In the genomic region with DNA sequence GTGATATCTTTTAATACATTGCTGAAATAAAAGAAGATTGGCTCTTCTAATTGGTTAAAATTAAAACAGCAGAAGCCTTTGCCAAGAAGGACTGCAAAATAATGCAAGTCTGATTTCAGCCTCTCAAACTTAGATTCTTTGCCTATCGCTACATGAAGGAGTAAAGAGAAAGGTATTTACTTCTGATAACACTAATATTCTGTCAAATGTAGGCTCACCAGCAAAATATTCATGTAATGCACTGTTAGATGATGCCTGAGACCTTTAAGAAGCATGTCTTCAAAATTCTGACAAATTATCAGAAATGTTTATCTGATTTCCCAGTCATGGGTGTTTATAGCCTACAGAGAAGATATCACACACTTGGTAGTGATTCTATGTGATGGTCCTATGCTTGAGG, we compare ENCODE assay signal across 20 cellular contexts.
DNase-seq lines count a peak whose midpoint lies in the region; TF ChIP-seq lines count a peak whose summit lies in the region.
"Had no signal": no experiment of that assay in that cellular context is flagged by ENCODE, and none has a peak within 500 bp of the region (broad histone marks: within the 10 kb centered on the region; RNA-seq: fewer than 3 reads in every experiment).

No MANE protein-coding gene starts in this region.

- H2BK5ac ChIP-seq in trophoblast cell (ENCODE audit: low read depth, low read length, poor library complexity), result no peak overlapping the region

- H3K9me2 ChIP-seq in GM23248 (ENCODE audit: insufficient read depth), result no peaks in the 10 kb centered on the region

- H3K36me3 Mint-ChIP-seq in activated naive CD4-positive, alpha-beta T cell treated with anti-CD3 and anti-CD28 coated beads, Interleukin-2, amount 10 ng/mL, durations not matched to agents 7 days and 5 days, result no peaks in the 10 kb centered on the region
- H3K36me3 Mint-ChIP-seq: CD8-positive, alpha-beta T cell had no signal

- no peaks in the 10 kb centered on the region for H4K20me1 ChIP-seq in GM23248 (ENCODE audit: insufficient read depth)
- H4K20me1 ChIP-seq: BLaER1 treated with 17β-estradiol and CSF1 and Interleukin-3, amounts not matched to agents 10 nM and 100 nM had no signal

- H2AFZ ChIP-seq in GM23248, result no peak overlapping the region
- no peak overlapping the region for H2AFZ ChIP-seq in trophoblast cell (ENCODE audit: insufficient read depth, low read length, poor library complexity)
- H2AFZ ChIP-seq: PC-9 had no signal

- H3K27me3 Mint-ChIP-seq in activated naive CD4-positive, alpha-beta T cell treated with anti-CD3 and anti-CD28 coated beads, Interleukin-2, amount 10 ng/mL, durations not matched to agents 7 days and 5 days, result no peaks in the 10 kb centered on the region

- no peak overlapping the region for H2BK12ac ChIP-seq in trophoblast cell (ENCODE audit: low read length)

- in situ Hi-C loops in GM23248 (cut with MboI), result no loop called here

- WGBS in GM23248 (ENCODE audit: low coverage in 1 of 2, low lambda C conversion rate in 2 of 2, missing lambda C conversion rate in 2 of 2), 2 experiments, result 56 to 58% methylated on average over 1 of the region's 1 CpG
- no CpG with 5 or more reads among the region's 1 CpG for WGBS in trophoblast cell (ENCODE audit: extremely low coverage, insufficient coverage, insufficient read length)

- H3K9me3 ChIP-seq in GM23248 (ENCODE audit: low read depth) (no peaks in the 10 kb centered on the region), trophoblast cell (ENCODE audit: insufficient read depth, low read depth, low read length) (no peaks in the 10 kb centered on the region), uterus (no peaks in the 10 kb centered on the region)
- H3K9me3 ChIP-seq: BLaER1 treated with 17β-estradiol and CSF1 and Interleukin-3, amounts not matched to agents 10 nM and 100 nM had no signal

- no peak for TF ChIP-seq POLR2A in uterus (IDR thresholded peaks at IDR 0.05)

- no peaks in the 10 kb centered on the region for H3K4me1 Mint-ChIP-seq in activated naive CD4-positive, alpha-beta T cell treated with anti-CD3 and anti-CD28 coated beads, Interleukin-2, amount 10 ng/mL, durations not matched to agents 7 days and 5 days

- H3K4ac ChIP-seq in trophoblast cell (ENCODE audit: low read depth, low read length), result no peak overlapping the region

- H3K79me1 ChIP-seq in trophoblast cell (ENCODE audit: low read length), result no peaks in the 10 kb centered on the region

- DNase-seq in GM23248 (peak; percentile 5), amniotic epithelial cell (ENCODE audit: low read depth) (peak; percentile 54), fibroblast of the aortic adventitia (ENCODE audit: low read depth) (peak; percentile 76), trophoblast cell (peak; percentile 30 to 89), amygdala (lab: John Stamatoyannopoulos, UW) (no peak), islet precursor cell (no peak), uterus (no peak)
- DNase-seq in activated naive CD4-positive, alpha-beta T cell treated with anti-CD3 and anti-CD28 coated beads, Interleukin-2, amount 10 ng/mL, durations not matched to agents 7 days and 5 days, result no peak
- DNase-seq: Calu3; CD8-positive, alpha-beta T cell; GF-D8; KBM-7; NCI-H1694 treated with DMSO at 0.1 percent for 48 hours; NCI-H2107; NCI-H345; NCI-H524 treated with DMSO at 0.1 percent for 48 hours; PC-9; SIG-M5 had no signal

- no peak overlapping the region for H3K27ac ChIP-seq in GM23248
- no peak overlapping the region for H3K27ac ChIP-seq in trophoblast cell (ENCODE audit: low read depth, low read length)
- H3K27ac ChIP-seq in uterus, result no peak overlapping the region
- H3K27ac ChIP-seq: BLaER1 treated with 17β-estradiol and CSF1 and Interleukin-3, amounts not matched to agents 10 nM and 100 nM; PC-9; RWPE1 had no signal

- peaks cover 9% of the 10 kb centered on the region for H3K4me1 ChIP-seq in GM23248 (ENCODE audit: insufficient read depth)
- H3K4me1 ChIP-seq in trophoblast cell (ENCODE audit: control insufficient read depth in 1 of 2, insufficient read depth in 2 of 2, low read length in 2 of 2), result no peaks in the 10 kb centered on the region
- no peaks in the 10 kb centered on the region for H3K4me1 ChIP-seq in uterus
- H3K4me1 ChIP-seq: BLaER1 treated with 17β-estradiol and CSF1 and Interleukin-3, amounts not matched to agents 10 nM and 100 nM had no signal

- no peak overlapping the region for H3K23ac ChIP-seq in trophoblast cell (ENCODE audit: low read length)

- H2AK5ac ChIP-seq in trophoblast cell (ENCODE audit: low read length), result no peak overlapping the region

- 0 out of 2 replicates have a peak, but pooled peaks cover 8% of the 10 kb centered on the region for H3F3A ChIP-seq in GM23248 (ENCODE audit: insufficient read depth)

- H3K27ac Mint-ChIP-seq in activated naive CD4-positive, alpha-beta T cell treated with anti-CD3 and anti-CD28 coated beads, Interleukin-2, amount 10 ng/mL, durations not matched to agents 7 days and 5 days, result no peak overlapping the region
- H3K27ac Mint-ChIP-seq: CD8-positive, alpha-beta T cell had no signal

- no peaks in the 10 kb centered on the region for H3K36me3 ChIP-seq in GM23248 (ENCODE audit: low read depth)
- no peaks in the 10 kb centered on the region for H3K36me3 ChIP-seq in trophoblast cell (ENCODE audit: control insufficient read depth in 1 of 2, insufficient read depth in 2 of 2, low read length in 2 of 2)
- no peaks in the 10 kb centered on the region for H3K36me3 ChIP-seq in uterus
- H3K36me3 ChIP-seq: BLaER1 treated with 17β-estradiol and CSF1 and Interleukin-3, amounts not matched to agents 10 nM and 100 nM had no signal

- intact Hi-C loops in uterus (cut with DNase I; ENCODE audit: low total_unique reads), result no loop called here

- TF ChIP-seq CTCF in fibroblast of the aortic adventitia (IDR thresholded peaks at IDR 0.05; ENCODE audit: insufficient read depth, low read length), result no peak
- no peak for TF ChIP-seq CTCF in uterus (IDR thresholded peaks at IDR 0.05)

- CTCF ChIA-PET in activated naive CD4-positive, alpha-beta T cell treated with anti-CD3 and anti-CD28 coated beads, Interleukin-2, amount 10 ng/mL, durations not matched to agents 7 days and 5 days (lab: Charles Lee), result no interaction called here

- H4K8ac ChIP-seq in trophoblast cell (ENCODE audit: low read depth, low read length), result no peak overlapping the region

- H4K12ac ChIP-seq in trophoblast cell (ENCODE audit: low read depth, low read length), result no peak overlapping the region

- no peaks in the 10 kb centered on the region for H3K9me3 Mint-ChIP-seq in activated naive CD4-positive, alpha-beta T cell treated with anti-CD3 and anti-CD28 coated beads, Interleukin-2, amount 10 ng/mL, durations not matched to agents 7 days and 5 days
- H3K9me3 Mint-ChIP-seq: CD8-positive, alpha-beta T cell had no signal

- no peak overlapping the region for H3K14ac ChIP-seq in trophoblast cell (ENCODE audit: low read length)

- H3K79me2 ChIP-seq in GM23248 (ENCODE audit: insufficient read depth) (no peaks in the 10 kb centered on the region), trophoblast cell (ENCODE audit: control insufficient read depth, insufficient read depth, low read length, poor library complexity) (no peaks in the 10 kb centered on the region)

- no peaks in the 10 kb centered on the region for H3K27me3 ChIP-seq in GM23248 (replicated peaks; ENCODE audit: insufficient read depth)
- H3K27me3 ChIP-seq in trophoblast cell (ENCODE audit: insufficient read depth, low read length), result no peaks in the 10 kb centered on the region
- H3K27me3 ChIP-seq in uterus, result no peaks in the 10 kb centered on the region
- H3K27me3 ChIP-seq: BLaER1 treated with 17β-estradiol and CSF1 and Interleukin-3, amounts not matched to agents 10 nM and 100 nM had no signal

- no peak overlapping the region for H2BK120ac ChIP-seq in trophoblast cell (ENCODE audit: insufficient read depth, low read length, poor library complexity)

- no peak overlapping the region for H3K18ac ChIP-seq in trophoblast cell (ENCODE audit: low read length)

- no peak overlapping the region for H3K9ac ChIP-seq in GM23248
- H3K9ac ChIP-seq in trophoblast cell (ENCODE audit: low read length), result no peak overlapping the region
- H3K9ac ChIP-seq: BLaER1 treated with 17β-estradiol and CSF1 and Interleukin-3, amounts not matched to agents 10 nM and 100 nM had no signal

- no peak overlapping the region for H3K4me3 Mint-ChIP-seq in activated naive CD4-positive, alpha-beta T cell treated with anti-CD3 and anti-CD28 coated beads, Interleukin-2, amount 10 ng/mL, durations not matched to agents 7 days and 5 days
- H3K4me3 Mint-ChIP-seq: CD8-positive, alpha-beta T cell had no signal

- no peak overlapping the region for H4K91ac ChIP-seq in trophoblast cell (ENCODE audit: low read depth, low read length)

- H3K4me2 ChIP-seq in GM23248 (ENCODE audit: unreplicated experiment), result peak overlapping the region; percentile 41
- H3K4me2 ChIP-seq in trophoblast cell (ENCODE audit: low read length), result no peak overlapping the region
- H3K4me2 ChIP-seq: BLaER1 treated with 17β-estradiol and CSF1 and Interleukin-3, amounts not matched to agents 10 nM and 100 nM; PC-9 had no signal

- no peak overlapping the region for H3K4me3 ChIP-seq in GM23248
- no peak overlapping the region for H3K4me3 ChIP-seq in fibroblast of the aortic adventitia (ENCODE audit: low read depth, low read length)
- H3K4me3 ChIP-seq in trophoblast cell (ENCODE audit: low read depth, low read length), result no peak overlapping the region
- H3K4me3 ChIP-seq in uterus, result no peak overlapping the region
- H3K4me3 ChIP-seq: BLaER1 treated with 17β-estradiol and CSF1 and Interleukin-3, amounts not matched to agents 10 nM and 100 nM; PC-9 had no signal

Comparison
In these comparisons a context has a peak if more than half of its experiments do, and no peak if none do; other contexts are left out.
1. DNase-seq: peak in GM23248 (single experiment), amniotic epithelial cell (single experiment), fibroblast of the aortic adventitia (single experiment) and trophoblast cell (2 of 2); none in amygdala (0 of 56), activated naive CD4-positive, alpha-beta T cell treated with anti-CD3 and anti-CD28 coated beads, Interleukin-2, amount 10 ng/mL, durations not matched to agents 7 days and 5 days (single experiment), islet precursor cell (single experiment) and uterus (0 of 2).